Comparison of ENCODE assay signal across 8 cellular contexts in the genomic region with DNA sequence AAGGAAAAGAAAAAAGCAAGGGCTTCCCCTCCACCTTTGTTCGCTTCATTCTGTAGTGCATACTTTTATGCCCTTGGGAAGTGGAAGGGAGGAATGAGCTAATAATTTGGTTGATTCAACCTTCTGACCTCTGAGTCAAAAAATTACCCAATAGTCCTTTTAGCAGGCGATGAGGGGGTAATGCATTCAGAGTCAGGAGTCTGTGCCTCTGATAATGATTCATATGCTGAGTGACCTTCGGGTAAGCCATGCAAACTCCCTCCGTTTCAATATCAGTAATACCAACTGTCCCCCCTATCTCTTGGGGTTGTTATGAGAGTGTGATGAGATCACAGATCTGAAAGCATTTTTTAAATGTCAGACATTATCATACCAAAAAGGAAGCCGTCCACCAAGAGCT. TPM values are rescaled to one million over a fixed set of nuclear protein-coding genes. Genes with fewer than 3 reads are reported as not detected.
DNase-seq lines count a peak whose midpoint lies in the region; ATAC-seq and TF ChIP-seq lines count a peak whose summit lies in the region.

No MANE protein-coding gene starts in this region.

- no peaks in the 10 kb centered on the region for H3K36me3 ChIP-seq in lung (ENCODE audit: control insufficient read depth in 2 of 2, insufficient read depth in 2 of 2, low read length in 2 of 2)
- H3K36me3 ChIP-seq in Karpas-422 (ENCODE audit: insufficient read depth, low read length) = no peaks in the 10 kb centered on the region
- no peaks in the 10 kb centered on the region for H3K36me3 ChIP-seq in suprapubic skin

- H3K9me3 ChIP-seq in lung (ENCODE audit: control insufficient read depth in 2 of 2, insufficient read depth in 1 of 2, low read length in 1 of 2) = no peaks in the 10 kb centered on the region
- no peaks in the 10 kb centered on the region for H3K9me3 ChIP-seq in Karpas-422 (ENCODE audit: low read length)
- no peaks in the 10 kb centered on the region for H3K9me3 ChIP-seq in suprapubic skin

- no peak overlapping the region for H3K4me3 ChIP-seq in lung
- no peak overlapping the region for H3K4me3 ChIP-seq in Karpas-422 (ENCODE audit: low read length)
- no peak overlapping the region for H3K4me3 ChIP-seq in suprapubic skin
- H3K4me3 ChIP-seq in coronary artery = no peak overlapping the region

- WGBS in lung, 2 donors = 46 to 72% methylated on average over 5 of the region's 5 CpGs
- 62% methylated on average over 5 of the region's 5 CpGs for WGBS in suprapubic skin

- H3K79me2 ChIP-seq in Karpas-422 (ENCODE audit: low read length) = no peaks in the 10 kb centered on the region

- peak; percentile 98 for ATAC-seq in GM18517 (IDR thresholded peaks at IDR 0.05; ENCODE audit: unreplicated experiment)
- ATAC-seq in HG02571 (IDR thresholded peaks at IDR 0.05; ENCODE audit: unreplicated experiment) = peak; percentile 92
- peak; percentile 74 for ATAC-seq in lung (ENCODE audit: insufficient read depth, low FRiP score)

- H4K20me1 ChIP-seq in Karpas-422 (ENCODE audit: insufficient read depth, low read depth, low read length) = no peaks in the 10 kb centered on the region

- no peak overlapping the region for H2AFZ ChIP-seq in Karpas-422 (ENCODE audit: low read length)

- TF ChIP-seq CTCF in lung (IDR thresholded peaks at IDR 0.05; ENCODE audit: control extremely low read depth, extremely low read depth) (no peak), suprapubic skin (IDR thresholded peaks at IDR 0.05) (no peak), coronary artery (IDR thresholded peaks at IDR 0.05) (no peak)

- H3K4me1 ChIP-seq in lung (ENCODE audit: control insufficient read depth in 2 of 2, insufficient read depth in 2 of 2, low read length in 2 of 2) (no peaks in the 10 kb centered on the region), Karpas-422 (ENCODE audit: low read length) (no peaks in the 10 kb centered on the region), suprapubic skin (no peaks in the 10 kb centered on the region)

- TF ChIP-seq EP300 in suprapubic skin (IDR thresholded peaks at IDR 0.05) = no peak

- H3K9ac ChIP-seq in Karpas-422 (ENCODE audit: low read length) = no peak overlapping the region

- TF ChIP-seq POLR2A in suprapubic skin (IDR thresholded peaks at IDR 0.05) = no peak

- H3K27me3 ChIP-seq in lung (ENCODE audit: control insufficient read depth, insufficient read depth) = no peaks in the 10 kb centered on the region
- H3K27me3 ChIP-seq in Karpas-422 (ENCODE audit: low read length) = no peaks in the 10 kb centered on the region
- no peaks in the 10 kb centered on the region for H3K27me3 ChIP-seq in suprapubic skin

- no peaks in the 10 kb centered on the region for H3K9me2 ChIP-seq in Karpas-422 (replicated peaks; ENCODE audit: insufficient read depth, low read length)

- DNase-seq in NCI-H226 (peak; percentile 79), lung (ENCODE audit: low spot score) (no peak), Karpas-422 (no peak), suprapubic skin (ENCODE audit: low spot score in 2 of 2) (no peak), coronary artery (ENCODE audit: low spot score) (no peak)
- DNase-seq in activated naive CD4-positive, alpha-beta T cell (lab: John Stamatoyannopoulos, UW) = no peak

- H3K4me2 ChIP-seq in Karpas-422 (ENCODE audit: low read depth, low read length, poor library complexity, severe bottlenecking) = no peak overlapping the region

- no peak overlapping the region for H3K27ac ChIP-seq in lung (ENCODE audit: low read depth in 1 of 2, low read length in 1 of 2)
- H3K27ac ChIP-seq in Karpas-422 (ENCODE audit: low read length) = no peak overlapping the region
- no peak overlapping the region for H3K27ac ChIP-seq in suprapubic skin
- no peak overlapping the region for H3K27ac ChIP-seq in coronary artery

RNA-seq across cellular contexts. Expression of a gene that starts 41.6 kb away (rescaled TPM):
- total RNA-seq in lung (10 to 100 TPM; 53.4 to 97.7 TPM), suprapubic skin (10 to 100 TPM; 40.7 to 64.7 (median 43.7) TPM)
- polyA plus RNA-seq in lung = 10 to 100 TPM; 34.1 to 71.1 TPM
- 42.4 and 85.8 TPM in 2 replicates for total RNA-seq in Karpas-422 (2014; rRNA removed; shearing (Covaris generic); ENCODE audit: low replicate concordance)
